Comparison of ENCODE assay signal across 29 cellular contexts in the genomic region with DNA sequence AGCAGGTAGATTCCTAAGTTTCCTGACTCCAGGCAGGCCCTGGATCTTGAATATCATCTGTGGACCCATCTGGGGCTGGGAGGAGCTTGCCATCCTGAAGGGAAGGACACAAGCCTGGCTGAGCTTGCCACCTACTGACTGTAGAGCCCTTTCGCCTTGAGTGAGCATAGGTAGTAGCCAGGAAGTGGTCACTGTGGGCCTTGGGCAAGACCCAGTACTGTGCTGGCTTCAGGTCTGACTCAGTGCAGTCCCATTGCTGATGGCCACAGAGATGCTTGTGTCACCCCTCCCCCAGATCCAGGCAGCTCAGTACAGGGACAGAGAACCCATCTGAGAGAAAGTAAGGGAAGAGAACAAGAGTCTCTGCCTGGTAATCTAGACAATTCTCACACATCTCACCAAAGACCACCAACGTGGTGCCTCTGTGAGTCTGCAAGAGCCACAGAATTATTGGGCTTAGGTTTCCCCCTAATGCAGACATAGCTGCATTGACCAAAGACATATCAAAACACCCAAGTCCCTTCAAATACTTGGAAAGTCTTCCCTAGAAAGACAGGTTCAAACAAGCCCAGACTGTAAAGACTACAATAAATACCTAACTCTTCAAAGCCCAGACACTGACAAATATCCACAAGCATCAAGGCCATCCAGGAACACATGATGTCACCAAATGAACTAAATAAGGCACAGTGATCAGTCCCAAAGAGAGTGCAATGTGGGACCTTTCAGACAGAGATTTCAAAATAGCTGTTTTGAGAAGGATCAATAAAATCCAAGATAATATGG.
DNase-seq lines count a peak whose midpoint lies in the region; ATAC-seq and TF ChIP-seq lines count a peak whose summit lies in the region.
"Had no signal": no experiment of that assay in that cellular context is flagged by ENCODE, and none has a peak within 500 bp of the region (broad histone marks: within the 10 kb centered on the region; RNA-seq: fewer than 3 reads in every experiment).

No MANE protein-coding gene starts in this region.

- no peaks in the 10 kb centered on the region for H3K4me1 ChIP-seq in Caco-2
- H3K4me1 ChIP-seq: heart left ventricle, neural progenitor cell, testis, uterus had no signal

- H3K36me3 Mint-ChIP-seq in Caco-2 (ENCODE audit: insufficient read depth, unreplicated experiment) (no peaks in the 10 kb centered on the region), glutamatergic neuron (ENCODE audit: unreplicated experiment) (no peaks in the 10 kb centered on the region)
- H3K36me3 Mint-ChIP-seq: neural progenitor cell had no signal

- DNase-seq in Caco-2 (peak; percentile 20 to 55), GM12865 (ENCODE audit: low read depth) (peak; percentile 7), SW480 (ENCODE audit: low spot score) (peak; percentile 73), islet precursor cell (peak; percentile 74), NCI-H82 treated with DMSO at 0.1 percent for 48 hours (lab: John Stamatoyannopoulos, UW; ENCODE audit: unreplicated experiment) (no peak), inferior parietal cortex (ENCODE audit: extremely low spot score) (no peak), glutamatergic neuron (no peak)
- DNase-seq: activated B cell treated with CpG ODN at 0.5 μM for 24 hours; activated CD4-positive, alpha-beta T cell treated with anti-CD3 and anti-CD28 coated beads, Interleukin-2, amount 50 U/mL, for 1 hour; activated naive CD4-positive, alpha-beta T cell treated with anti-CD3 and anti-CD28 coated beads for 36 hours; activated T-cell treated with anti-CD3 and anti-CD28 coated beads, Interleukin-2, amount 50 U/mL, for 72 hours; amniotic stem cell; Calu3; H9; heart left ventricle; KBM-7; kidney glomerular epithelial cell; NCI-H1417 treated with DMSO at 0.1 percent for 48 hours; NCI-H2081; NCI-H345; NCI-H748 treated with DMSO at 0.1 percent for 48 hours; Right ventricle myocardium superior; sigmoid colon; stimulated activated naive CD4-positive, alpha-beta T cell treated with Interleukin-2 at 50 U/mL for 16 hours; T1000; testis; uterus had no signal

- BruUV-seq in Caco-2 (replicated peaks; lab: Mats Ljungman, UMichigan) = no TSS peak

- no peak for ATAC-seq in HG02798 (IDR thresholded peaks at IDR 0.05; ENCODE audit: poor library complexity, unreplicated experiment)
- ATAC-seq: activated T-cell treated with anti-CD3 and anti-CD28 coated beads, Interleukin-2, amount 50 U/mL, for 72 hours; heart left ventricle had no signal

- CTCF ChIA-PET in Caco-2 (lab: Charles Lee) = interaction anchor here (0.9 kb wide), 1 partner anchor 72 kb away, joined by 4 read pairs; no protein-coding TSS in a partner anchor

- H3K36me3 ChIP-seq in Caco-2 (ENCODE audit: control insufficient read depth, insufficient read depth, low read length) = no peaks in the 10 kb centered on the region
- H3K36me3 ChIP-seq: heart left ventricle, neural progenitor cell, sigmoid colon, uterus had no signal

- H3K27me3 Mint-ChIP-seq in Caco-2 (ENCODE audit: insufficient read depth, unreplicated experiment) (peaks cover 5% of the 10 kb centered on the region), glutamatergic neuron (ENCODE audit: unreplicated experiment) (peaks cover 1% of the 10 kb centered on the region)

- POLR2A ChIA-PET in Caco-2 (lab: Charles Lee) = no interaction called here

- intact Hi-C loops in Caco-2 (cut with micrococcal nuclease; ENCODE audit: unreplicated experiment) = loop anchor here (5.0 kb wide), 1 partner anchor 72 kb away; no protein-coding TSS in a partner anchor

- no peaks in the 10 kb centered on the region for H3K9me3 ChIP-seq in Caco-2
- H3K9me3 ChIP-seq: sigmoid colon, testis, uterus had no signal

- H3K27ac Mint-ChIP-seq in Caco-2 (ENCODE audit: unreplicated experiment) = no peak overlapping the region
- no peak overlapping the region for H3K27ac Mint-ChIP-seq in glutamatergic neuron (ENCODE audit: unreplicated experiment)
- H3K27ac Mint-ChIP-seq: activated B cell treated with CpG ODN at 0.5 μM for 24 hours; activated naive CD4-positive, alpha-beta T cell treated with anti-CD3 and anti-CD28 coated beads for 36 hours; activated T-cell treated with anti-CD3 and anti-CD28 coated beads, Interleukin-2, amount 50 U/mL, for 72 hours; H9; neural progenitor cell had no signal

- no peaks in the 10 kb centered on the region for H3K4me1 Mint-ChIP-seq in Caco-2 (ENCODE audit: low read depth, unreplicated experiment)
- no peaks in the 10 kb centered on the region for H3K4me1 Mint-ChIP-seq in glutamatergic neuron (ENCODE audit: low read depth, unreplicated experiment)
- H3K4me1 Mint-ChIP-seq: activated B cell treated with CpG ODN at 0.5 μM for 24 hours, H9, neural progenitor cell had no signal

- H3K4me3 ChIP-seq in Caco-2 (ENCODE audit: low read depth, low read length) (no peak overlapping the region), GM12865 (ENCODE audit: low read depth, low read length) (no peak overlapping the region)
- H3K4me3 ChIP-seq: heart left ventricle, neural progenitor cell, sigmoid colon, testis, uterus had no signal

- no peaks in the 10 kb centered on the region for H3K27me3 ChIP-seq in Caco-2 (replicated peaks; ENCODE audit: control insufficient read depth, insufficient read depth, low read length)
- H3K27me3 ChIP-seq: heart left ventricle, sigmoid colon, testis, uterus had no signal

- no peaks in the 10 kb centered on the region for H3K9me3 Mint-ChIP-seq in Caco-2 (ENCODE audit: unreplicated experiment)
- H3K9me3 Mint-ChIP-seq in glutamatergic neuron (ENCODE audit: unreplicated experiment) = no peaks in the 10 kb centered on the region

- no peak overlapping the region for H3K4me3 Mint-ChIP-seq in Caco-2 (ENCODE audit: unreplicated experiment)
- no peak overlapping the region for H3K4me3 Mint-ChIP-seq in glutamatergic neuron (ENCODE audit: unreplicated experiment)
- H3K4me3 Mint-ChIP-seq: activated B cell treated with CpG ODN at 0.5 μM for 24 hours; activated naive CD4-positive, alpha-beta T cell treated with anti-CD3 and anti-CD28 coated beads for 36 hours; activated T-cell treated with anti-CD3 and anti-CD28 coated beads, Interleukin-2, amount 50 U/mL, for 72 hours; H9; neural progenitor cell had no signal

- TF ChIP-seq CTCF in Caco-2 (IDR thresholded peaks at IDR 0.05; ENCODE audit: insufficient read depth in 1 of 2, low read depth in 1 of 2, low read length in 1 of 2, severe bottlenecking in 1 of 2, unreplicated experiment in 1 of 2) (no peak), GM12865 (IDR thresholded peaks at IDR 0.05; ENCODE audit: insufficient read depth, low read depth, low read length, missing control alignments) (no peak), glutamatergic neuron (IDR thresholded peaks at IDR 0.05; ENCODE audit: partially characterized antibody, unreplicated experiment) (no peak)

Comparison
In these comparisons a context has a peak if more than half of its experiments do, and no peak if none do; other contexts are left out.
1. DNase-seq: peak in Caco-2 (2 of 2), GM12865 (single experiment), SW480 (single experiment) and islet precursor cell (single experiment); none in NCI-H82 treated with DMSO at 0.1 percent for 48 hours (single experiment), inferior parietal cortex (single experiment) and glutamatergic neuron (single experiment).